In the genomic region with DNA sequence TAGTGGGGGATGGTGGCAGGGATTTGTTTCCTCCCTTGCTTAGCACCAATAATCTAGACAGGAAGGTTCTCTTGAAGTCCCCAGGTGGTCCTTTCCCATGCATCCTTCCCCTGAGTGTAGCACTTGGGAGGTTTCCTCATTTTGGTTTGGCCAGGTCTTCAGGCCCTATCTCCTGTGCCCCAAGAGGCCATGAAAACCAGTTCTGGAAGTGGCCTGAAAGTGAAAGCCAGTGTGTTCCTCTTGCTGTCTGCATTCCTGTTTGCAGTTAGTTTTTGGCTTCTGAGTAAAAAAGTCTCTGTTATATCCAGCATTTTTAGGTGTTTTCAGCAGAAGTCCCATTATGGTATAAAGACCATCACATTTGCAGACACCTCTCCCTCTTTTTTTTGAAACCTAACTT, we compare ENCODE assay signal across 16 cellular contexts. TPM values are rescaled to one million over a fixed set of nuclear protein-coding genes. Genes with fewer than 3 reads are reported as not detected.
DNase-seq lines count a peak whose midpoint lies in the region; ATAC-seq and TF ChIP-seq lines count a peak whose summit lies in the region.
"Had no signal": no experiment of that assay in that cellular context is flagged by ENCODE, and none has a peak within 500 bp of the region (broad histone marks: within the 10 kb centered on the region; RNA-seq: fewer than 3 reads in every experiment).

No MANE protein-coding gene starts in this region.

- H3K4me3 Mint-ChIP-seq in activated CD8-positive, alpha-beta T cell treated with anti-CD3 and anti-CD28 coated beads, Interleukin-2, amount 10 ng/mL, durations not matched to agents 7 days and 5 days, result no peak overlapping the region
- no peak overlapping the region for H3K4me3 Mint-ChIP-seq in activated CD8-positive, alpha-beta T cell treated with anti-CD3 and anti-CD28 coated beads for 36 hours
- no peak overlapping the region for H3K4me3 Mint-ChIP-seq in activated T-helper 1 cell treated with anti-CD3 and anti-CD28 coated beads, Interleukin-12 subunit alpha, Interleukin-12 subunit beta, Interleukin-2, Interleukin-4 antibody, amounts not matched to agents 30 ng/mL and 10 ng/mL and 1 ng/mL, durations not matched to agents 14 hours and 24 hours and 36 hours

- no peaks in the 10 kb centered on the region for H3K9me3 Mint-ChIP-seq in activated CD8-positive, alpha-beta T cell treated with anti-CD3 and anti-CD28 coated beads, Interleukin-2, amount 10 ng/mL, durations not matched to agents 7 days and 5 days (ENCODE audit: insufficient read depth)
- no peaks in the 10 kb centered on the region for H3K9me3 Mint-ChIP-seq in activated CD8-positive, alpha-beta T cell treated with anti-CD3 and anti-CD28 coated beads for 36 hours
- H3K9me3 Mint-ChIP-seq in activated T-helper 1 cell treated with anti-CD3 and anti-CD28 coated beads, Interleukin-12 subunit alpha, Interleukin-12 subunit beta, Interleukin-2, Interleukin-4 antibody, amounts not matched to agents 30 ng/mL and 10 ng/mL and 1 ng/mL, durations not matched to agents 14 hours and 24 hours and 36 hours, result no peaks in the 10 kb centered on the region

- peaks cover 51% of the 10 kb centered on the region for H3K36me3 Mint-ChIP-seq in activated CD8-positive, alpha-beta T cell treated with anti-CD3 and anti-CD28 coated beads, Interleukin-2, amount 10 ng/mL, durations not matched to agents 7 days and 5 days (ENCODE audit: low read depth)
- H3K36me3 Mint-ChIP-seq in activated CD8-positive, alpha-beta T cell treated with anti-CD3 and anti-CD28 coated beads for 36 hours (ENCODE audit: low read depth), result peaks cover 16% of the 10 kb centered on the region
- peaks cover 32% of the 10 kb centered on the region for H3K36me3 Mint-ChIP-seq in activated T-helper 1 cell treated with anti-CD3 and anti-CD28 coated beads, Interleukin-12 subunit alpha, Interleukin-12 subunit beta, Interleukin-2, Interleukin-4 antibody, amounts not matched to agents 30 ng/mL and 10 ng/mL and 1 ng/mL, durations not matched to agents 14 hours and 24 hours and 36 hours (ENCODE audit: low read depth)

- peak overlapping the region; percentile 45 for H3K27ac Mint-ChIP-seq in activated CD8-positive, alpha-beta T cell treated with anti-CD3 and anti-CD28 coated beads, Interleukin-2, amount 10 ng/mL, durations not matched to agents 7 days and 5 days
- no peak overlapping the region for H3K27ac Mint-ChIP-seq in activated CD8-positive, alpha-beta T cell treated with anti-CD3 and anti-CD28 coated beads for 36 hours
- peak overlapping the region; percentile 0 for H3K27ac Mint-ChIP-seq in activated T-helper 1 cell treated with anti-CD3 and anti-CD28 coated beads, Interleukin-12 subunit alpha, Interleukin-12 subunit beta, Interleukin-2, Interleukin-4 antibody, amounts not matched to agents 30 ng/mL and 10 ng/mL and 1 ng/mL, durations not matched to agents 14 hours and 24 hours and 36 hours

- DNase-seq in activated CD8-positive, alpha-beta T cell treated with anti-CD3 and anti-CD28 coated beads, Interleukin-2, amount 10 ng/mL, durations not matched to agents 7 days and 5 days, result no peak
- DNase-seq in activated CD8-positive, alpha-beta T cell treated with anti-CD3 and anti-CD28 coated beads for 36 hours, result no peak
- DNase-seq in activated T-helper 1 cell treated with anti-CD3 and anti-CD28 coated beads, Interleukin-12 subunit alpha, Interleukin-12 subunit beta, Interleukin-2, Interleukin-4 antibody, amounts not matched to agents 30 ng/mL and 10 ng/mL and 1 ng/mL, durations not matched to agents 14 hours and 24 hours and 36 hours (ENCODE audit: low spot score), result no peak
- no peak for DNase-seq in NCI-H1436 treated with DMSO at 0.1 percent for 48 hours (lab: John Stamatoyannopoulos, UW)
- no peak for DNase-seq in stimulated activated CD4-positive, alpha-beta T cell treated with anti-CD3 and anti-CD28 coated beads, Interleukin-2, amount 100 ng/mL, for 48 hours
- DNase-seq: C1 segment of cervical spinal cord, DMS 273 treated with DMSO at 0.1 percent for 48 hours, NCI-H1048, NCI-H1694, NCI-H2107, NCI-H226, NCI-H526, PC-9 had no signal

- ATAC-seq in activated CD8-positive, alpha-beta T cell treated with anti-CD3 and anti-CD28 coated beads, Interleukin-2, amount 10 ng/mL, durations not matched to agents 7 days and 5 days, result no peak
- no peak for ATAC-seq in activated CD8-positive, alpha-beta T cell treated with anti-CD3 and anti-CD28 coated beads for 36 hours
- ATAC-seq in HG02973 (IDR thresholded peaks at IDR 0.05; ENCODE audit: unreplicated experiment) (peak; percentile 92), HG02981 (IDR thresholded peaks at IDR 0.05; ENCODE audit: unreplicated experiment) (no peak), GM18517 (IDR thresholded peaks at IDR 0.05; ENCODE audit: unreplicated experiment) (no peak)

- intact Hi-C loops in activated CD8-positive, alpha-beta T cell treated with anti-CD3 and anti-CD28 coated beads for 36 hours (cut with micrococcal nuclease), result no loop called here
- intact Hi-C loops in activated T-helper 1 cell treated with anti-CD3 and anti-CD28 coated beads, Interleukin-12 subunit alpha, Interleukin-12 subunit beta, Interleukin-2, Interleukin-4 antibody, amounts not matched to agents 30 ng/mL and 10 ng/mL and 1 ng/mL, durations not matched to agents 14 hours and 24 hours and 36 hours (cut with micrococcal nuclease), result no loop called here

- H3K27me3 Mint-ChIP-seq in activated CD8-positive, alpha-beta T cell treated with anti-CD3 and anti-CD28 coated beads, Interleukin-2, amount 10 ng/mL, durations not matched to agents 7 days and 5 days (ENCODE audit: low read depth), result no peaks in the 10 kb centered on the region
- H3K27me3 Mint-ChIP-seq in activated CD8-positive, alpha-beta T cell treated with anti-CD3 and anti-CD28 coated beads for 36 hours, result no peaks in the 10 kb centered on the region
- H3K27me3 Mint-ChIP-seq in activated T-helper 1 cell treated with anti-CD3 and anti-CD28 coated beads, Interleukin-12 subunit alpha, Interleukin-12 subunit beta, Interleukin-2, Interleukin-4 antibody, amounts not matched to agents 30 ng/mL and 10 ng/mL and 1 ng/mL, durations not matched to agents 14 hours and 24 hours and 36 hours (ENCODE audit: insufficient read depth), result no peaks in the 10 kb centered on the region

- peaks cover 7% of the 10 kb centered on the region for H3K4me1 Mint-ChIP-seq in activated CD8-positive, alpha-beta T cell treated with anti-CD3 and anti-CD28 coated beads, Interleukin-2, amount 10 ng/mL, durations not matched to agents 7 days and 5 days (ENCODE audit: low read depth)
- H3K4me1 Mint-ChIP-seq in activated CD8-positive, alpha-beta T cell treated with anti-CD3 and anti-CD28 coated beads for 36 hours (ENCODE audit: low read depth), result peaks cover 14% of the 10 kb centered on the region
- no peaks in the 10 kb centered on the region for H3K4me1 Mint-ChIP-seq in activated T-helper 1 cell treated with anti-CD3 and anti-CD28 coated beads, Interleukin-12 subunit alpha, Interleukin-12 subunit beta, Interleukin-2, Interleukin-4 antibody, amounts not matched to agents 30 ng/mL and 10 ng/mL and 1 ng/mL, durations not matched to agents 14 hours and 24 hours and 36 hours (ENCODE audit: low read depth)

- no peak for TF ChIP-seq CTCF in activated CD8-positive, alpha-beta T cell treated with anti-CD3 and anti-CD28 coated beads for 36 hours (IDR thresholded peaks at IDR 0.05)

- CTCF ChIA-PET in activated CD8-positive, alpha-beta T cell treated with anti-CD3 and anti-CD28 coated beads, Interleukin-2, amount 10 ng/mL, durations not matched to agents 7 days and 5 days (lab: Charles Lee), result no interaction called here
- CTCF ChIA-PET in activated CD8-positive, alpha-beta T cell treated with anti-CD3 and anti-CD28 coated beads for 36 hours (lab: Charles Lee), result no interaction called here

- POLR2A ChIA-PET in activated CD8-positive, alpha-beta T cell treated with anti-CD3 and anti-CD28 coated beads, Interleukin-2, amount 10 ng/mL, durations not matched to agents 7 days and 5 days (lab: Charles Lee), result no interaction called here
- POLR2A ChIA-PET in activated CD8-positive, alpha-beta T cell treated with anti-CD3 and anti-CD28 coated beads for 36 hours (lab: Charles Lee), result no interaction called here

RNA-seq across cellular contexts. Expression of a gene that starts 59.5 kb away (rescaled TPM):
- 10 to 100 TPM; 28.7 to 34.8 TPM for total RNA-seq in activated CD8-positive, alpha-beta T cell treated with anti-CD3 and anti-CD28 coated beads, Interleukin-2, amount 10 ng/mL, durations not matched to agents 7 days and 5 days
- total RNA-seq in activated CD8-positive, alpha-beta T cell treated with anti-CD3 and anti-CD28 coated beads for 36 hours, result 10 to 100 TPM in 1 of 2 experiments, 1 to 10 TPM in 1; 9.6 to 11.6 TPM
- 24.1 and 24.3 TPM in 2 replicates for total RNA-seq in activated T-helper 1 cell treated with anti-CD3 and anti-CD28 coated beads, Interleukin-12 subunit alpha, Interleukin-12 subunit beta, Interleukin-2, Interleukin-4 antibody, amounts not matched to agents 30 ng/mL and 10 ng/mL and 1 ng/mL, durations not matched to agents 14 hours and 24 hours and 36 hours
